ENCODE assay signal across 8 cellular contexts in genomic region chr2:172465417-172466334, GRCh38. TPM values are rescaled to one million over a fixed set of nuclear protein-coding genes. Genes with fewer than 3 reads are reported as not detected.
DNase-seq lines count a peak whose midpoint lies in the region; ATAC-seq and TF ChIP-seq lines count a peak whose summit lies in the region.

No MANE protein-coding gene starts in this region.

- H3K4ac ChIP-seq in H9 (ENCODE audit: low read depth, low read length), result no peak overlapping the region

- H3K9me3 ChIP-seq in H9 (ENCODE audit: control insufficient read depth, low read depth, low read length), result no peaks in the 10 kb centered on the region

- H2BK20ac ChIP-seq in H9 (ENCODE audit: low read depth, low read length, poor library complexity, severe bottlenecking), result no peak overlapping the region

- TF ChIP-seq CTCF in C4-2B (conservative IDR thresholded peaks at IDR 0.05) (peak; percentile 90), H9 (conservative IDR thresholded peaks at IDR 0.05) (peak; percentile 87), WTC11 (IDR thresholded peaks at IDR 0.05) (peak; percentile 78), cardiac fibroblast (IDR thresholded peaks at IDR 0.05; ENCODE audit: low read depth, low read length) (peak; percentile 84)

- ATAC-seq in WTC11 (peak; percentile 31), GM19467 (IDR thresholded peaks at IDR 0.05; ENCODE audit: unreplicated experiment) (no peak)

- H3K79me1 ChIP-seq in H9 (ENCODE audit: insufficient read depth, low read depth, low read length, poor library complexity, severe bottlenecking), result no peaks in the 10 kb centered on the region

- CTCF ChIA-PET in WTC11 (lab: Charles Lee), result interaction anchor here (0.5 to 4.3 kb wide), 6 partner anchors 36 to 338 kb away, joined by 3 to 20 read pairs (median 4); no protein-coding TSS in a partner anchor

- H3K36me3 Mint-ChIP-seq in H9 (ENCODE audit: insufficient read depth in 1 of 3, low read depth in 3 of 3) (peaks cover 14 to 45% (median 35%) of the 10 kb centered on the region in 3 experiments; a peak in 6 of 7 replicates), WTC11 (peaks cover 29% of the 10 kb centered on the region)

- H3K27ac Mint-ChIP-seq in H9 (peak overlapping the region in 2 of 3 experiments; percentile 23 to 46; a peak in 2 of 7 replicates), WTC11 (peak overlapping the region; percentile 11)

- H3K9me3 Mint-ChIP-seq in H9 (no peaks in the 10 kb centered on the region), WTC11 (no peaks in the 10 kb centered on the region)

- no peak overlapping the region for H3K23ac ChIP-seq in H9 (ENCODE audit: insufficient read length, low read depth, low read length)

- no peaks in the 10 kb centered on the region for H3K27me3 ChIP-seq in H9 (ENCODE audit: insufficient read depth, low read length)

- POLR2A ChIA-PET in WTC11 (lab: Charles Lee), result no interaction called here

- no peak overlapping the region for H3K18ac ChIP-seq in H9 (ENCODE audit: insufficient read length, low read depth, low read length)

- H3K79me2 ChIP-seq in H9 (ENCODE audit: insufficient read depth, low read length), result peaks cover 3% of the 10 kb centered on the region; the same call in 1 of the 2 replicates

- no peak overlapping the region for H3K4me2 ChIP-seq in H9 (ENCODE audit: insufficient read depth, insufficient read length, low read length)

- H2BK15ac ChIP-seq in H9 (ENCODE audit: low read depth, low read length), result no peak overlapping the region

- H3K4me3 Mint-ChIP-seq in H9 (no peak overlapping the region), WTC11 (no peak overlapping the region)

- no peak overlapping the region for H2BK12ac ChIP-seq in H9 (ENCODE audit: insufficient read length, low read depth, low read length)

- no peak overlapping the region for H3T11ph ChIP-seq in H9 (ENCODE audit: low read length)

- H3K23me2 ChIP-seq in H9 (ENCODE audit: insufficient read length, low read depth, low read length, poor library complexity, severe bottlenecking), result no peaks in the 10 kb centered on the region

- H3K4me1 Mint-ChIP-seq in H9 (peaks cover 45 to 50% of the 10 kb centered on the region in 2 experiments), WTC11 (peaks cover 47% of the 10 kb centered on the region)

- no peak overlapping the region for H2BK5ac ChIP-seq in H9 (ENCODE audit: insufficient read length, low read length)

- H3K4me1 ChIP-seq in H9 (ENCODE audit: insufficient read depth, low read length), result no peaks in the 10 kb centered on the region; the same call in 1 of the 2 replicates

- H3K27me3 Mint-ChIP-seq in H9 (ENCODE audit: low read depth), result no peaks in the 10 kb centered on the region
- H3K27me3 Mint-ChIP-seq in WTC11 (ENCODE audit: low read depth), result no peaks in the 10 kb centered on the region

- H4K91ac ChIP-seq in H9 (ENCODE audit: insufficient read length, low read depth, low read length), result no peak overlapping the region

- no peak overlapping the region for H4K5ac ChIP-seq in H9 (ENCODE audit: insufficient read length, low read depth, low read length)

- WGBS in H9 (ENCODE audit: extremely low coverage, insufficient read length, low lambda C conversion rate), result no CpG with 5 or more reads among the region's 24 CpGs

- H4K20me1 ChIP-seq in H9 (ENCODE audit: control insufficient read depth, insufficient read depth, insufficient read length), result no peaks in the 10 kb centered on the region

- no peak overlapping the region for H2BK120ac ChIP-seq in H9 (ENCODE audit: low read depth, low read length, poor library complexity, severe bottlenecking)

- no peak overlapping the region for H3K9ac ChIP-seq in H9 (ENCODE audit: extremely low read depth, insufficient read length, low read length)

- no peak overlapping the region for H3K14ac ChIP-seq in H9 (ENCODE audit: insufficient read depth, low read length)

- H3K4me3 ChIP-seq in cardiac fibroblast (replicated peaks in 1 of 2; ENCODE audit: low read depth in 2 of 2, low read length in 2 of 2), result peak overlapping the region; percentile 22 to 48

- peak overlapping the region; percentile 75 for H3K27ac ChIP-seq in C4-2B
- no peak overlapping the region for H3K27ac ChIP-seq in H9 (ENCODE audit: insufficient read length, low read depth, low read length)

- DNase-seq in H9 (peak; percentile 52), NCI-H345 (lab: John Stamatoyannopoulos, UW) (peak; percentile 87), WTC11 (ENCODE audit: low spot score) (peak; percentile 63), cardiac fibroblast (ENCODE audit: low read depth in 2 of 2) (peak; percentile 86 to 91), kidney glomerular epithelial cell (lab: John Stamatoyannopoulos, UW) (peak; percentile 79)
- peak; percentile 69 for DNase-seq in stimulated activated CD4-positive, alpha-beta T cell treated with anti-CD3 and anti-CD28 coated beads, Interleukin-1b, Interleukin-23, amount 100 ng/mL, for 48 hours

- H4K8ac ChIP-seq in H9 (replicated peaks; ENCODE audit: insufficient read length, low read depth, low read length), result no peak overlapping the region

- no peak overlapping the region for H3K56ac ChIP-seq in H9 (ENCODE audit: insufficient read length, low read depth, low read length)

- H2AK5ac ChIP-seq in H9 (ENCODE audit: insufficient read length, low read length), result no peak overlapping the region

- H2AFZ ChIP-seq in H9 (ENCODE audit: low read length), result no peak overlapping the region

TF ChIP-seq in WTC11, 78 proteins besides CTCF, POLR2A, EP300 and RAD21:
- TF ChIP-seq, protein P1, sequence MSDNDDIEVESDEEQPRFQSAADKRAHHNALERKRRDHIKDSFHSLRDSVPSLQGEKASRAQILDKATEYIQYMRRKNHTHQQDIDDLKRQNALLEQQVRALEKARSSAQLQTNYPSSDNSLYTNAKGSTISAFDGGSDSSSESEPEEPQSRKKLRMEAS (CRISPR knock-in tag; IDR thresholded peaks at IDR 0.05), result peak; percentile 47; the same call in 1 of the 2 replicates
- TF ChIP-seq TP53 (CRISPR knock-in tag; IDR thresholded peaks at IDR 0.05) (no peak), GABPB1 (CRISPR knock-in tag; IDR thresholded peaks at IDR 0.05) (peak; percentile 99)
TF ChIP-seq in WTC11: peak in this region for 2.

RNA-seq across cellular contexts. Expression of gene ITGA6, which starts 38.3 kb away (rescaled TPM):
- total RNA-seq in H9 (2021), result 78.3 and 78.9 TPM in 2 replicates
- 78.8 to 83.6 TPM (median 82.4 TPM) in 3 replicates for total RNA-seq in WTC11 (2021)
